In genomic region chr4:176001171-176002006, GRCh38 we compare ENCODE assay signal across 8 cellular contexts.
DNase-seq lines count a peak whose midpoint lies in the region; ATAC-seq and TF ChIP-seq lines count a peak whose summit lies in the region.

No MANE protein-coding gene starts in this region.

- peaks cover 43% of the 10 kb centered on the region for H3K27me3 Mint-ChIP-seq in T-helper 2 cell treated with Interferon-gamma antibody and Interleukin-4, amounts not matched to agents 5 μg/mL and 100 μg/mL, for 36 hours (ENCODE audit: low read depth)

- H3K4me1 Mint-ChIP-seq in T-helper 2 cell treated with Interferon-gamma antibody and Interleukin-4, amounts not matched to agents 5 μg/mL and 100 μg/mL, for 36 hours (ENCODE audit: low read depth), result peaks cover 4% of the 10 kb centered on the region

- H3K4me3 ChIP-seq in brain microvascular endothelial cell (ENCODE audit: low read depth, low read length) (peak overlapping the region; percentile 48), skeletal muscle tissue (ENCODE audit: low read length in 3 of 3) (peak overlapping the region; percentile 64 to 75 (median 73))

- H3K36me3 ChIP-seq in brain microvascular endothelial cell (replicated peaks) (no peaks in the 10 kb centered on the region), skeletal muscle tissue (ENCODE audit: control insufficient read depth in 3 of 3, insufficient read depth in 3 of 3, low read length in 3 of 3) (no peaks in the 10 kb centered on the region)

- no peaks in the 10 kb centered on the region for H3K27me3 ChIP-seq in brain microvascular endothelial cell (replicated peaks)
- H3K27me3 ChIP-seq in skeletal muscle tissue (ENCODE audit: control insufficient read depth in 3 of 3, insufficient read depth in 3 of 3, low read length in 3 of 3), result peaks cover 6 to 17% (median 12%) of the 10 kb centered on the region in 3 donors

- no peak overlapping the region for H3K4me3 Mint-ChIP-seq in T-helper 2 cell treated with Interferon-gamma antibody and Interleukin-4, amounts not matched to agents 5 μg/mL and 100 μg/mL, for 36 hours

- ATAC-seq in HG02943 (IDR thresholded peaks at IDR 0.05; ENCODE audit: low read depth, unreplicated experiment) (peak; percentile 9), GM21360 (IDR thresholded peaks at IDR 0.05; ENCODE audit: unreplicated experiment) (no peak)

- no peak for TF ChIP-seq CTCF in brain microvascular endothelial cell (IDR thresholded peaks at IDR 0.05; ENCODE audit: low read depth, low read length, missing control alignments)

- H3K9ac ChIP-seq in skeletal muscle tissue (ENCODE audit: low read depth in 1 of 3, low read length in 3 of 3), result peak overlapping the region; percentile 2 to 60 (median 30)

- H3K36me3 Mint-ChIP-seq in T-helper 2 cell treated with Interferon-gamma antibody and Interleukin-4, amounts not matched to agents 5 μg/mL and 100 μg/mL, for 36 hours (ENCODE audit: low read depth), result no peaks in the 10 kb centered on the region

- H3K27ac ChIP-seq in brain microvascular endothelial cell (no peak overlapping the region), skeletal muscle tissue (ENCODE audit: low read depth, low read length) (no peak overlapping the region)

- DNase-seq in AG08396 (ENCODE audit: low spot score) (peak; percentile 18), brain microvascular endothelial cell (peak; percentile 5), iris pigment epithelial cell (ENCODE audit: low read depth) (peak; percentile 21)
- DNase-seq in T-helper 2 cell treated with Interferon-gamma antibody and Interleukin-4, amounts not matched to agents 5 μg/mL and 100 μg/mL, for 36 hours (ENCODE audit: low spot score), result no peak
- no peak for DNase-seq in activated CD4-positive, alpha-beta T cell treated with anti-CD3 and anti-CD28 coated beads for 4 hours

- H3K27ac Mint-ChIP-seq in T-helper 2 cell treated with Interferon-gamma antibody and Interleukin-4, amounts not matched to agents 5 μg/mL and 100 μg/mL, for 36 hours, result no peak overlapping the region

- peaks cover 8 to 11% (median 10%) of the 10 kb centered on the region in 3 donors for H3K4me1 ChIP-seq in skeletal muscle tissue (ENCODE audit: control insufficient read depth in 3 of 3, insufficient read depth in 3 of 3, low read length in 3 of 3)

- H3K9me3 Mint-ChIP-seq in T-helper 2 cell treated with Interferon-gamma antibody and Interleukin-4, amounts not matched to agents 5 μg/mL and 100 μg/mL, for 36 hours, result no peaks in the 10 kb centered on the region

- in situ Hi-C loops in brain microvascular endothelial cell (cut with HindIII; ENCODE audit: low pct_ligation_motif_present, low sequenced_read_pairs), result no loop called here

- no peaks in the 10 kb centered on the region for H3K9me3 ChIP-seq in skeletal muscle tissue (ENCODE audit: control insufficient read depth in 3 of 3, low read length in 3 of 3)

Comparison
In these comparisons a context has a peak if more than half of its experiments do, and no peak if none do; other contexts are left out.
1. DNase-seq: peak in AG08396 (single experiment), brain microvascular endothelial cell (single experiment) and iris pigment epithelial cell (single experiment); none in T-helper 2 cell treated with Interferon-gamma antibody and Interleukin-4, amounts not matched to agents 5 μg/mL and 100 μg/mL, for 36 hours (single experiment) and activated CD4-positive, alpha-beta T cell treated with anti-CD3 and anti-CD28 coated beads for 4 hours (0 of 2).